ENCODE assay signal across 24 cellular contexts in the genomic region with DNA sequence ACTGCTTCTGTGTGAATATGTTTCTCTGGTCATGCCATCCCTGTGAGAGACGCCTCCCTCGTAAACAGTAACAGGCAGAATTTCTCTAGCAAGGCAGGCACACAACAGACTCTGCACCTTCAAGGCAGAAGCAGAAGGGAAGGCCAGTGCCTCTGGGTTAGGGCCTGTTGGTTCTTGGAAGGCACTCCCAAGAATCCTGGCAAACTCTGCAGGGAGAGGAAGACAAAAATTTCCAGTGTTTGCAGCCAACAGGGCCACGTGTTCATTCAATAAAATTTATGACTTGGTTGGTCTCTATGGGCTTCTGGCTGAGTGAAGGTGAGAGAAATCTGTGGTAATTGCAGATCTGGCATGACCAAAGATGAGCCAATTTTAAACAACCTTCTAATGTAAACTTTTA. TPM values are rescaled to one million over a fixed set of nuclear protein-coding genes. Genes with fewer than 3 reads are reported as not detected.
DNase-seq lines count a peak whose midpoint lies in the region; ATAC-seq, FAIRE-seq and TF ChIP-seq lines count a peak whose summit lies in the region.
"Had no signal": no experiment of that assay in that cellular context is flagged by ENCODE, and none has a peak within 500 bp of the region (broad histone marks: within the 10 kb centered on the region; RNA-seq: fewer than 3 reads in every experiment).

No MANE protein-coding gene starts in this region.

- H3K9me3 ChIP-seq in uterus (no peaks in the 10 kb centered on the region), pancreas (no peaks in the 10 kb centered on the region)
- H3K9me3 ChIP-seq: body of pancreas, psoas muscle had no signal

- TF ChIP-seq CTCF in omental fat pad (IDR thresholded peaks at IDR 0.05) (no peak), uterus (IDR thresholded peaks at IDR 0.05) (no peak), pancreas (IDR thresholded peaks at IDR 0.05) (no peak)

- H3K36me3 ChIP-seq in uterus (no peaks in the 10 kb centered on the region), pancreas (no peaks in the 10 kb centered on the region)
- H3K36me3 ChIP-seq: spleen had no signal

- DNase-seq in LoVo (ENCODE audit: low spot score) (peak; percentile 15), omental fat pad (ENCODE audit: low spot score) (no peak), uterus (peak; percentile 43 to 44), pancreas (no peak), COR-L47 (lab: John Stamatoyannopoulos, UW) (no peak)
- DNase-seq: activated CD8-positive, alpha-beta T cell treated with anti-CD3 and anti-CD28 coated beads, Interleukin-2, amount 10 ng/mL, durations not matched to agents 7 days and 5 days; activated gamma-delta T cell treated with Interleukin-2 at 50 U/mL for 16 hours; body of pancreas; CD4-positive, alpha-beta T cell; effector CD4-positive, alpha-beta T cell; foreskin keratinocyte; NCI-H1417 treated with DMSO at 0.1 percent for 48 hours; NCI-H446 treated with DMSO at 0.1 percent for 48 hours; psoas muscle; spleen; stimulated activated CD4-positive, alpha-beta T cell treated with anti-CD3 and anti-CD28 coated beads, Interleukin-2, amount 100 ng/mL, for 48 hours; T-helper 1 cell had no signal

- peak overlapping the region in 1 of 2 donors; percentile 27 for H3K27ac ChIP-seq in uterus
- H3K27ac ChIP-seq in pancreas, result no peak overlapping the region
- H3K27ac ChIP-seq: body of pancreas, epithelial cell of prostate, foreskin keratinocyte, psoas muscle, spleen had no signal

- no peak for FAIRE-seq in pancreas (lab: Jason Lieb, UNC)
- FAIRE-seq: GM19239 had no signal

- 80 to 86% methylated on average over 3 of the region's 3 CpGs for WGBS in pancreas, 2 donors

- TF ChIP-seq POLR2A in uterus (IDR thresholded peaks at IDR 0.05), result no peak

- no peak overlapping the region for H3K4me3 ChIP-seq in uterus
- H3K4me3 ChIP-seq in pancreas, result no peak overlapping the region
- H3K4me3 ChIP-seq: body of pancreas, psoas muscle, spleen had no signal

- no peaks in the 10 kb centered on the region for H3K27me3 ChIP-seq in uterus
- no peaks in the 10 kb centered on the region for H3K27me3 ChIP-seq in pancreas
- H3K27me3 ChIP-seq: body of pancreas, foreskin keratinocyte, spleen had no signal

- H3K4me1 ChIP-seq in uterus (no peaks in the 10 kb centered on the region), pancreas (no peaks in the 10 kb centered on the region)
- H3K4me1 ChIP-seq: body of pancreas, psoas muscle, spleen had no signal

- ATAC-seq in esophagus mucosa (peak; percentile 56), omental fat pad (ENCODE audit: low FRiP score) (peak; percentile 66), GM19463 (IDR thresholded peaks at IDR 0.05; ENCODE audit: unreplicated experiment) (no peak), pancreas (no peak)
- ATAC-seq: activated CD4-positive, CD25-positive, alpha-beta regulatory T cell treated with anti-CD3 and anti-CD28 coated beads, Interleukin-2, amount 50 U/mL, for 24 hours; activated CD8-positive, alpha-beta T cell treated with anti-CD3 and anti-CD28 coated beads, Interleukin-2, amount 10 ng/mL, durations not matched to agents 7 days and 5 days; body of pancreas; foreskin keratinocyte; HCT116; stimulated activated effector memory CD8-positive, alpha-beta T cell treated with anti-CD3 and anti-CD28 coated beads, Interleukin-12 subunit alpha, Interleukin-12 subunit beta, amount 100 ng/mL, for 72 hours had no signal

- intact Hi-C loops in uterus (cut with DNase I; ENCODE audit: low total_unique reads) (no loop called here), pancreas (cut with DNase I) (no loop called here)

RNA-seq across cellular contexts. Expression of gene NFKBIZ, which starts 39.3 kb away (rescaled TPM):
- total RNA-seq in esophagus mucosa (56.3 TPM), omental fat pad (100 to 1,000 TPM in 2 of 4 donors, 10 to 100 TPM in 2; 78.2 to 296 (median 108) TPM), uterus (100 to 1,000 TPM in 1 of 4 donors, 10 to 100 TPM in 3; 10.2 to 119 (median 58.9) TPM), pancreas (10 to 100 TPM; 20.4 to 90.7 (median 31.2) TPM)
- polyA plus RNA-seq in pancreas, result 10 to 100 TPM; 16.5 to 24.4 TPM

Comparison
In these comparisons a context has a peak if more than half of its experiments do, and no peak if none do; other contexts are left out.
1. DNase-seq: peak in LoVo (single experiment) and uterus (2 of 2); none in omental fat pad (single experiment), pancreas (0 of 6) and COR-L47 (single experiment).
2. ATAC-seq: peak in esophagus mucosa (single experiment) and omental fat pad (single experiment); none in GM19463 (single experiment) and pancreas (0 of 4).